1 cellular context compared by ENCODE assay signal in the genomic region with DNA sequence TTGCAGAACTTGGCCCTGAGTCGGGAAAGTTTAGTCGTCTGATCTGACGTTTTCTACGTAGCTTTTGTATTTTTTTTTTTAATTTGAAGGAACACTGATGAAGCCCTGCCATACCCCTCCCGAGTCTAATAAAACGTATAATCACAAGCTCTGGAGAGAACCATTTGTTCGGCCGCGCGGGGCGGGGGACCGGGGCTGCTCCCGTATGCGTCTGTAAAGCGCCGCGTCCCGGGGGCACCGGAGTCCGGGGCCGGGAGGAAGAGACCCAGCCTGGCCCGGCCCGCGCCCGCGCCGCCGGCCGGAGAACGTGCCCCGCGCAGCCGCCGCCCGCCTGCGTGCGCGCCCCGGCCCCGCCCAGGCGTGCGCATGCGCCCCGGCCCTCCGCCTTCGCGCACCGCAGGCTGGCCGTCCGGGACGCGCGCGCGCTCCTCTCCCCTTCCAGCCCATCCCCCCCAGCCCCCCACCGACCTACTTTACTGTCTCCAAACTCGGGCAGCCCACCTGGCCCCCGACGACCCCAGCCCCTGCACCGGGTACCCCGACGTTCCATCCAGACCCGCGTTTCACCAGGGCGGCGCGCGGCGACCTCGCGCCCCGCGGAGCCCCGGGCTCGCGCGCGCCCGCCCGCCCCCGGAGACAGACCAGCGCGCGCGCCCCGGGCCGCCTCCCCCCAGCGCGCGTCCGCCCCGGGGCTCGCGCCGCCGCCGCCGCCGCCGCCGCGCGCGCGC.
TF ChIP-seq lines count a peak whose summit lies in the region.

No MANE protein-coding gene starts in this region.

TF ChIP-seq in HepG2, 621 proteins besides CTCF, POLR2A, EP300 and RAD21 (continues in another document):
- peak; percentile 13; the same call in 1 of the 2 replicates for TF ChIP-seq ZGPAT (CRISPR knock-in tag; IDR thresholded peaks at IDR 0.05)
- TF ChIP-seq ZNF720 (CRISPR knock-in tag; IDR thresholded peaks at IDR 0.05), result no peak
- peak; percentile 7; the same call in 1 of the 3 replicates for TF ChIP-seq MXI1 (IDR thresholded peaks at IDR 0.05; ENCODE audit: borderline replicate concordance, low read depth, low read length)
- no peak for TF ChIP-seq TBX2 (CRISPR knock-in tag; IDR thresholded peaks at IDR 0.05; ENCODE audit: borderline replicate concordance)
- TF ChIP-seq ZNF24 (IDR thresholded peaks at IDR 0.05), result no peak
- TF ChIP-seq SP140L (CRISPR knock-in tag; IDR thresholded peaks at IDR 0.05; ENCODE audit: borderline replicate concordance), result 0 out of 2 replicates have a peak, but pooled peaks have one; percentile 40
- TF ChIP-seq YEATS4 (CRISPR knock-in tag; IDR thresholded peaks at IDR 0.05; ENCODE audit: borderline replicate concordance), result 0 out of 2 replicates have a peak, but pooled peaks have one; percentile 34
- no peak for TF ChIP-seq GLI4 (CRISPR knock-in tag; IDR thresholded peaks at IDR 0.05; ENCODE audit: borderline replicate concordance)
- TF ChIP-seq, protein P1, sequence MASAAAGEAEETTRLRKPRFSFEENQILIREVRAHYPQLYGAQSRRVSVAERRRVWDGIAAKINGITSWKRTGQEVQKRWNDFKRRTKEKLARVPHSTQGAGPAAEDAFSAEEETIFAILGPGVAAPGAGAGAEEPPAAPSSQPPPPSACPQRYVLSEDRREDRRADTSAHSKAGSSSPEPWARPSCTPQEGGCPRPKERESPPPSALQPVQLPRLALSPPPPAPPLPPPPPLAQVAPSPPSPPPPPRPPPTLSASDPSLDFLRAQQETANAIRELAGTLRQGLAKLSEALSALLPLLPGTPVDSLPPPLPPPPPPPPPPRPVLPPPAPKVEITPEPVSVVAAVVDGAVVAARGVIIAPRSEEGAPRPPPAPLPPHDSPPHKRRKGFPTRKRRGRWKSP (CRISPR knock-in tag; IDR thresholded peaks at IDR 0.05), result no peak; the same call in 1 of the 2 replicates
- peak; percentile 74 for TF ChIP-seq POLR2G (IDR thresholded peaks at IDR 0.05; ENCODE audit: low read depth, low read length)
- no peak for TF ChIP-seq ZNF672 (CRISPR knock-in tag; IDR thresholded peaks at IDR 0.05)
- 0 out of 2 replicates have a peak, but pooled peaks have one; percentile 46 for TF ChIP-seq TAF1 (CRISPR knock-in tag; IDR thresholded peaks at IDR 0.05)
- TF ChIP-seq ZFP36L1 (CRISPR knock-in tag; IDR thresholded peaks at IDR 0.05), result no peak
- TF ChIP-seq ZSCAN20 (CRISPR knock-in tag; IDR thresholded peaks at IDR 0.05; ENCODE audit: borderline replicate concordance), result peak; percentile 44; the same call in 1 of the 2 replicates
- TF ChIP-seq ZBTB10 (CRISPR knock-in tag; IDR thresholded peaks at IDR 0.05; ENCODE audit: borderline replicate concordance), result no peak
- no peak for TF ChIP-seq DNMT3B (CRISPR knock-in tag; conservative IDR thresholded peaks at IDR 0.05)
- TF ChIP-seq, protein P2, sequence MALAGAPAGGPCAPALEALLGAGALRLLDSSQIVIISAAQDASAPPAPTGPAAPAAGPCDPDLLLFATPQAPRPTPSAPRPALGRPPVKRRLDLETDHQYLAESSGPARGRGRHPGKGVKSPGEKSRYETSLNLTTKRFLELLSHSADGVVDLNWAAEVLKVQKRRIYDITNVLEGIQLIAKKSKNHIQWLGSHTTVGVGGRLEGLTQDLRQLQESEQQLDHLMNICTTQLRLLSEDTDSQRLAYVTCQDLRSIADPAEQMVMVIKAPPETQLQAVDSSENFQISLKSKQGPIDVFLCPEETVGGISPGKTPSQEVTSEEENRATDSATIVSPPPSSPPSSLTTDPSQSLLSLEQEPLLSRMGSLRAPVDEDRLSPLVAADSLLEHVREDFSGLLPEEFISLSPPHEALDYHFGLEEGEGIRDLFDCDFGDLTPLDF (CRISPR knock-in tag; IDR thresholded peaks at IDR 0.05), result 0 out of 2 replicates have a peak, but pooled peaks have one; percentile 34
- no peak for TF ChIP-seq ZBTB34 (CRISPR knock-in tag; IDR thresholded peaks at IDR 0.05)
- TF ChIP-seq PATZ1 (CRISPR knock-in tag; IDR thresholded peaks at IDR 0.05), result peak; percentile 54
- peak; percentile 69; the same call in 1 of the 2 replicates for TF ChIP-seq KDM2A (CRISPR knock-in tag; IDR thresholded peaks at IDR 0.05; ENCODE audit: borderline replicate concordance, low read depth)
- TF ChIP-seq GMEB1 (CRISPR knock-in tag; IDR thresholded peaks at IDR 0.05; ENCODE audit: borderline replicate concordance), result peak; percentile 68; the same call in 1 of the 2 replicates
- TF ChIP-seq, protein P3, sequence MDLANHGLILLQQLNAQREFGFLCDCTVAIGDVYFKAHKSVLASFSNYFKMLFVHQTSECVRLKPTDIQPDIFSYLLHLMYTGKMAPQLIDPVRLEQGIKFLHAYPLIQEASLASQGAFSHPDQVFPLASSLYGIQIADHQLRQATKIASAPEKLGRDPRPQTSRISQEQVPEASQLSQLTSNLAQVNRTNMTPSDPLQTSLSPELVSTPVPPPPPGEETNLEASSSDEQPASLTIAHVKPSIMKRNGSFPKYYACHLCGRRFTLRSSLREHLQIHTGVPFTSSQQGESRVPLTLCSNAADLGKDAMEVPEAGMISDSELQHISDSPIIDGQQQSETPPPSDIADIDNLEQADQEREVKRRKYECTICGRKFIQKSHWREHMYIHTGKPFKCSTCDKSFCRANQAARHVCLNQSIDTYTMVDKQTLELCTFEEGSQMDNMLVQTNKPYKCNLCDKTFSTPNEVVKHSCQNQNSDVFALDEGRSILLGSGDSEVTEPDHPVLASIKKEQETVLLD (CRISPR knock-in tag; IDR thresholded peaks at IDR 0.05; ENCODE audit: low read depth), result 0 out of 2 replicates have a peak, but pooled peaks have one; percentile 21
- TF ChIP-seq ETV6 (CRISPR knock-in tag; conservative IDR thresholded peaks at IDR 0.05), result 0 out of 2 replicates have a peak, but pooled peaks have one; percentile 10
- no peak for TF ChIP-seq RNF219 (CRISPR knock-in tag; IDR thresholded peaks at IDR 0.05)
- TF ChIP-seq, protein P4, sequence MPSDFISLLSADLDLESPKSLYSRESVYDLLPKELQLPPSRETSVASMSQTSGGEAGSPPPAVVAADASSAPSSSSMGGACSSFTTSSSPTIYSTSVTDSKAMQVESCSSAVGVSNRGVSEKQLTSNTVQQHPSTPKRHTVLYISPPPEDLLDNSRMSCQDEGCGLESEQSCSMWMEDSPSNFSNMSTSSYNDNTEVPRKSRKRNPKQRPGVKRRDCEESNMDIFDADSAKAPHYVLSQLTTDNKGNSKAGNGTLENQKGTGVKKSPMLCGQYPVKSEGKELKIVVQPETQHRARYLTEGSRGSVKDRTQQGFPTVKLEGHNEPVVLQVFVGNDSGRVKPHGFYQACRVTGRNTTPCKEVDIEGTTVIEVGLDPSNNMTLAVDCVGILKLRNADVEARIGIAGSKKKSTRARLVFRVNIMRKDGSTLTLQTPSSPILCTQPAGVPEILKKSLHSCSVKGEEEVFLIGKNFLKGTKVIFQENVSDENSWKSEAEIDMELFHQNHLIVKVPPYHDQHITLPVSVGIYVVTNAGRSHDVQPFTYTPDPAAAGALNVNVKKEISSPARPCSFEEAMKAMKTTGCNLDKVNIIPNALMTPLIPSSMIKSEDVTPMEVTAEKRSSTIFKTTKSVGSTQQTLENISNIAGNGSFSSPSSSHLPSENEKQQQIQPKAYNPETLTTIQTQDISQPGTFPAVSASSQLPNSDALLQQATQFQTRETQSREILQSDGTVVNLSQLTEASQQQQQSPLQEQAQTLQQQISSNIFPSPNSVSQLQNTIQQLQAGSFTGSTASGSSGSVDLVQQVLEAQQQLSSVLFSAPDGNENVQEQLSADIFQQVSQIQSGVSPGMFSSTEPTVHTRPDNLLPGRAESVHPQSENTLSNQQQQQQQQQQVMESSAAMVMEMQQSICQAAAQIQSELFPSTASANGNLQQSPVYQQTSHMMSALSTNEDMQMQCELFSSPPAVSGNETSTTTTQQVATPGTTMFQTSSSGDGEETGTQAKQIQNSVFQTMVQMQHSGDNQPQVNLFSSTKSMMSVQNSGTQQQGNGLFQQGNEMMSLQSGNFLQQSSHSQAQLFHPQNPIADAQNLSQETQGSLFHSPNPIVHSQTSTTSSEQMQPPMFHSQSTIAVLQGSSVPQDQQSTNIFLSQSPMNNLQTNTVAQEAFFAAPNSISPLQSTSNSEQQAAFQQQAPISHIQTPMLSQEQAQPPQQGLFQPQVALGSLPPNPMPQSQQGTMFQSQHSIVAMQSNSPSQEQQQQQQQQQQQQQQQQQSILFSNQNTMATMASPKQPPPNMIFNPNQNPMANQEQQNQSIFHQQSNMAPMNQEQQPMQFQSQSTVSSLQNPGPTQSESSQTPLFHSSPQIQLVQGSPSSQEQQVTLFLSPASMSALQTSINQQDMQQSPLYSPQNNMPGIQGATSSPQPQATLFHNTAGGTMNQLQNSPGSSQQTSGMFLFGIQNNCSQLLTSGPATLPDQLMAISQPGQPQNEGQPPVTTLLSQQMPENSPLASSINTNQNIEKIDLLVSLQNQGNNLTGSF (CRISPR knock-in tag; IDR thresholded peaks at IDR 0.05), result peak; percentile 42; the same call in 1 of the 2 replicates
- TF ChIP-seq PHF8 (CRISPR knock-in tag; IDR thresholded peaks at IDR 0.05), result peak; percentile 62
